In the genomic region with DNA sequence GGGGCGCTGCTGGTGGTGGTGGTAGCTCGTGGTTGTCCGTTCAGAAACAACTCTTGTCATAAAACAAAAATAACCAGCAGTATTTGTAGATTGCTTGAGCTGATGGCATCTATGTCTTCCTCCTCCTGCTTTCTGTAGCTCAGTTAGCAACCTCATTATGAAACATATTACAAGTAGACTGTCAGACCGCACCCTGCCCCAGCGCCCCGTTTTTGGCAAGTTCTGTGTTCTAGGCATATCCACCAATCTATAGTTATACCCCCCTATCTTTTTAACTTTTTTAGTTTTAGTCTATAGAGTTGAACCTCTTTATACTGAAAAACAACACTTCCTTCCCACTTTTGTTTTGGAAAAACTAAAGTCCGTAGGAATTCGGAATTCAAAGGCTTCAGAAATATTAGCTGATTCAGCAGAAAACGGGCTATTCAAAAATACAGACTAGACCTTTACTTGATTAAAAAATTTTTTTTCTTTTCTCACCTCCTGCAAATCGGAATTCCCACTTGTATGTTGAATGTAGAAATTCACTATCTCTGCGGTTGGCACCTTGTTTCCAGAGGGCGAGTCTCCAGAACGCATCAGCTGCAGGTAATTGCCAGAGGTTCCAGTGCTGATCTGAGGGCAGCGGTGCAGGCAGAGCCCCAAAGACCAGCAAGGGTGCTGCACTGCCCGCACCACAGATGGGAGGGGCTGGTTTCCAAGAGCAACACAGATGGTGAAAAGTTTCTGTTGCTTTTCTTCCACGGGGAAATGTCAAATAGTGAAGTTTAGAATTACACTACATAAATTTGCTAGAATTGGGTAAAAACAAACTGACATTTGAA, we compare ENCODE assay signal across 8 cellular contexts. TPM values are rescaled to one million over a fixed set of nuclear protein-coding genes. Genes with fewer than 3 reads are reported as not detected.
DNase-seq lines count a peak whose midpoint lies in the region; ATAC-seq and TF ChIP-seq lines count a peak whose summit lies in the region.

No MANE protein-coding gene starts in this region.

- TF ChIP-seq POLR2A in body of pancreas (IDR thresholded peaks at IDR 0.05): no peak

- H3K27me3 ChIP-seq in heart right ventricle (peaks cover 0 to 55% (median 0%) of the 10 kb centered on the region in 7 donors), body of pancreas (no peaks in the 10 kb centered on the region), lower lobe of right lung (ENCODE audit: low read depth) (peaks cover 5% of the 10 kb centered on the region), upper lobe of right lung (no peaks in the 10 kb centered on the region)

- H3K4me1 ChIP-seq in heart right ventricle (peaks cover 7 to 38% (median 29%) of the 10 kb centered on the region in 9 donors), body of pancreas (peaks cover 18% of the 10 kb centered on the region), lower lobe of right lung (peaks cover 16% of the 10 kb centered on the region), upper lobe of right lung (peaks cover 19% of the 10 kb centered on the region)

- DNase-seq in heart right ventricle: no peak
- no peak for DNase-seq in cardiac septum (ENCODE audit: low spot score)
- DNase-seq in body of pancreas: peak in 1 of 4 donors; percentile 14
- no peak for DNase-seq in lower lobe of right lung
- no peak for DNase-seq in upper lobe of right lung
- DNase-seq in AML-193 (lab: John Stamatoyannopoulos, UW): no peak

- TF ChIP-seq CTCF in heart right ventricle (IDR thresholded peaks at IDR 0.05): no peak
- no peak for TF ChIP-seq CTCF in body of pancreas (IDR thresholded peaks at IDR 0.05)
- TF ChIP-seq CTCF in lower lobe of right lung (IDR thresholded peaks at IDR 0.05): no peak
- no peak for TF ChIP-seq CTCF in upper lobe of right lung (IDR thresholded peaks at IDR 0.05)

- H3K36me3 ChIP-seq in heart right ventricle (no peaks in the 10 kb centered on the region), body of pancreas (replicated peaks in 1 of 2; ENCODE audit: insufficient read depth in 1 of 2, low read depth in 2 of 2) (no peaks in the 10 kb centered on the region), lower lobe of right lung (no peaks in the 10 kb centered on the region), upper lobe of right lung (no peaks in the 10 kb centered on the region)

- H3K4me3 ChIP-seq in heart right ventricle: peak overlapping the region; percentile 75 to 94 (median 84)
- H3K4me3 ChIP-seq in body of pancreas: peak overlapping the region in 1 of 2 donors; percentile 39
- peak overlapping the region; percentile 76 for H3K4me3 ChIP-seq in lower lobe of right lung
- peak overlapping the region; percentile 75 for H3K4me3 ChIP-seq in upper lobe of right lung

- ATAC-seq in heart right ventricle (no peak), body of pancreas (no peak), lower lobe of right lung (no peak), upper lobe of right lung (no peak), esophagus mucosa (no peak), GM21528 (IDR thresholded peaks at IDR 0.05; ENCODE audit: low FRiP score, unreplicated experiment) (no peak)

- H3K9me3 ChIP-seq in heart right ventricle: peaks cover 0 to 3% (median 0%) of the 10 kb centered on the region in 11 donors
- no peaks in the 10 kb centered on the region for H3K9me3 ChIP-seq in body of pancreas
- no peaks in the 10 kb centered on the region for H3K9me3 ChIP-seq in lower lobe of right lung
- H3K9me3 ChIP-seq in upper lobe of right lung: no peaks in the 10 kb centered on the region

- H3K27ac ChIP-seq in heart right ventricle (peak overlapping the region in 8 of 10 donors; percentile 55 to 99 (median 90)), body of pancreas (peak overlapping the region in 3 of 4 donors; percentile 46 to 95 (median 63)), lower lobe of right lung (peak overlapping the region; percentile 47), upper lobe of right lung (peak overlapping the region; percentile 55)

- intact Hi-C loops in heart right ventricle (cut with DNase I): loop anchor here in 8 of 10 donors (2.0 to 10.0 kb wide), 12 partner anchors 121 to 1133 kb away; no protein-coding TSS in a partner anchor
- intact Hi-C loops in cardiac septum (cut with DNase I): loop anchor here (5.0 to 10.0 kb wide), 4 partner anchors 192 to 848 kb away; no protein-coding TSS in a partner anchor
- intact Hi-C loops in body of pancreas (cut with DNase I): no loop called here
- intact Hi-C loops in lower lobe of right lung (cut with DNase I): no loop called here
- intact Hi-C loops in upper lobe of right lung (cut with DNase I): no loop called here

- whole genome bisulfite sequencing in heart right ventricle, 2 donors: 24 to 32% methylated on average over 16 of the region's 16 CpGs
- 16 to 18% methylated on average over 16 of the region's 16 CpGs for WGBS in body of pancreas, 2 donors

RNA-seq across cellular contexts. Expression of gene FZD8, which starts 2.1 kb away (rescaled TPM):
- total RNA-seq in heart right ventricle (10 to 100 TPM in 3 of 10 donors, 1 to 10 TPM in 7; 3.0 to 19.5 (median 6.4) TPM), cardiac septum (7.7 TPM), body of pancreas (10 to 100 TPM in 1 of 2 donors, 1 to 10 TPM in 1; 4.7 to 12.9 TPM), lower lobe of right lung (13.3 TPM), upper lobe of right lung (20.4 TPM), esophagus mucosa (0.56 TPM)
- 1 to 10 TPM; 1.7 to 4.8 TPM for polyA plus RNA-seq in heart right ventricle

RNA-seq across cellular contexts. Expression of gene GJD4, which starts 39.0 kb away (rescaled TPM):
- total RNA-seq in heart right ventricle (not detected), cardiac septum (not detected), body of pancreas (not detected), lower lobe of right lung (not detected), upper lobe of right lung (not detected), esophagus mucosa (not detected)
- polyA plus RNA-seq in heart right ventricle: under 1 TPM in 1 of 2 donors, not detected in 1; 0.03 TPM

Comparison
In these comparisons a context has a peak if more than half of its experiments do, and no peak if none do; other contexts are left out.
1. intact Hi-C loops: an anchor here in heart right ventricle (2.0 to 10.0 kb wide) and cardiac septum (5.0 to 10.0 kb wide); none called in body of pancreas, lower lobe of right lung and upper lobe of right lung.